In genomic region chr4:145821771-145822170, GRCh38 we compare ENCODE assay signal across 22 cellular contexts.
DNase-seq lines count a peak whose midpoint lies in the region; ATAC-seq and TF ChIP-seq lines count a peak whose summit lies in the region.
"Had no signal": no experiment of that assay in that cellular context is flagged by ENCODE, and none has a peak within 500 bp of the region (broad histone marks: within the 10 kb centered on the region; RNA-seq: fewer than 3 reads in every experiment).

No MANE protein-coding gene starts in this region.

- H3K4me1 ChIP-seq in GM23338 (ENCODE audit: insufficient read depth) = peaks cover 36% of the 10 kb centered on the region
- H3K4me1 ChIP-seq in upper lobe of left lung = no peaks in the 10 kb centered on the region
- H3K4me1 ChIP-seq: SJCRH30 had no signal

- peak overlapping the region; percentile 29; the same call in 1 of the 2 replicates for H3K4me2 ChIP-seq in GM23338
- H3K4me2 ChIP-seq: PC-9 had no signal

- TF ChIP-seq CTCF in GM23338 (conservative IDR thresholded peaks at IDR 0.05; ENCODE audit: low read depth in 2 of 2) (no peak), WTC11 (IDR thresholded peaks at IDR 0.05) (no peak), epithelial cell of esophagus (IDR thresholded peaks at IDR 0.05; ENCODE audit: insufficient read depth, low read depth, low read length, missing control alignments) (no peak), nephron progenitor cell (IDR thresholded peaks at IDR 0.05) (no peak), upper lobe of left lung (IDR thresholded peaks at IDR 0.05) (no peak)

- no peaks in the 10 kb centered on the region; the same call in 1 of the 2 replicates for H3F3A ChIP-seq in GM23338 (replicated peaks; ENCODE audit: low read depth)

- H3K36me3 Mint-ChIP-seq in GM23338 (ENCODE audit: low read depth) (peaks cover 50% of the 10 kb centered on the region), WTC11 (peaks cover 26% of the 10 kb centered on the region), nephron progenitor cell (ENCODE audit: low read depth) (peaks cover 88% of the 10 kb centered on the region)
- H3K36me3 Mint-ChIP-seq in T-helper 2 cell treated with Interferon-gamma antibody and Interleukin-4, amounts not matched to agents 5 μg/mL and 100 μg/mL, for 36 hours (ENCODE audit: low read depth) = peaks cover 41% of the 10 kb centered on the region

- WGBS in upper lobe of left lung, 2 donors = 86 to 90% methylated on average over 4 of the region's 4 CpGs

- H3K9me3 Mint-ChIP-seq in GM23338 (no peaks in the 10 kb centered on the region), WTC11 (no peaks in the 10 kb centered on the region), nephron progenitor cell (no peaks in the 10 kb centered on the region)
- H3K9me3 Mint-ChIP-seq in T-helper 2 cell treated with Interferon-gamma antibody and Interleukin-4, amounts not matched to agents 5 μg/mL and 100 μg/mL, for 36 hours = no peaks in the 10 kb centered on the region

- CTCF ChIA-PET in WTC11 (lab: Charles Lee) = no interaction called here

- no peaks in the 10 kb centered on the region for H3K9me3 ChIP-seq in upper lobe of left lung
- H3K9me3 ChIP-seq: SJCRH30 had no signal

- no peak overlapping the region for H3K4me3 ChIP-seq in GM23338
- no peak overlapping the region for H3K4me3 ChIP-seq in epithelial cell of esophagus (ENCODE audit: low read length)
- H3K4me3 ChIP-seq in upper lobe of left lung = no peak overlapping the region
- H3K4me3 ChIP-seq: K562, PC-9, SJCRH30 had no signal

- peaks cover 7% of the 10 kb centered on the region; the same call in 1 of the 2 replicates for H3K36me3 ChIP-seq in GM23338 (ENCODE audit: insufficient read depth)
- H3K36me3 ChIP-seq in upper lobe of left lung = peaks cover 0 to 3% (median 0%) of the 10 kb centered on the region in 4 donors
- H3K36me3 ChIP-seq: SJCRH30 had no signal

- H3K9me2 ChIP-seq in GM23338 (ENCODE audit: insufficient read depth) = peaks cover 4% of the 10 kb centered on the region; the same call in 1 of the 2 replicates

- POLR2A ChIA-PET in WTC11 (lab: Charles Lee) = no interaction called here

- H3K79me2 ChIP-seq in GM23338 (replicated peaks; ENCODE audit: insufficient read depth) = no peaks in the 10 kb centered on the region; the same call in 1 of the 2 replicates

- H3K27me3 Mint-ChIP-seq in GM23338 (ENCODE audit: insufficient read depth, low read depth, poor library complexity) (peaks cover 6% of the 10 kb centered on the region), WTC11 (ENCODE audit: low read depth) (no peaks in the 10 kb centered on the region), nephron progenitor cell (ENCODE audit: low read depth, poor library complexity) (no peaks in the 10 kb centered on the region)
- no peaks in the 10 kb centered on the region for H3K27me3 Mint-ChIP-seq in T-helper 2 cell treated with Interferon-gamma antibody and Interleukin-4, amounts not matched to agents 5 μg/mL and 100 μg/mL, for 36 hours (ENCODE audit: low read depth)

- H3K4me1 Mint-ChIP-seq in GM23338 = peaks cover 52% of the 10 kb centered on the region
- H3K4me1 Mint-ChIP-seq in WTC11 = peaks cover 53% of the 10 kb centered on the region
- H3K4me1 Mint-ChIP-seq in nephron progenitor cell = peaks cover 59% of the 10 kb centered on the region
- H3K4me1 Mint-ChIP-seq in T-helper 2 cell treated with Interferon-gamma antibody and Interleukin-4, amounts not matched to agents 5 μg/mL and 100 μg/mL, for 36 hours (ENCODE audit: low read depth) = peaks cover 14% of the 10 kb centered on the region
- H3K4me1 Mint-ChIP-seq: CD4-positive, CD25-positive, alpha-beta regulatory T cell had no signal

- no peaks in the 10 kb centered on the region for H4K20me1 ChIP-seq in GM23338 (replicated peaks; ENCODE audit: insufficient read depth)

- DNase-seq in GM23338 (ENCODE audit: low spot score) = no peak
- no peak for DNase-seq in WTC11 (ENCODE audit: low spot score)
- peak; percentile 8 for DNase-seq in epithelial cell of esophagus (ENCODE audit: low read depth)
- no peak for DNase-seq in nephron progenitor cell
- DNase-seq in T-helper 2 cell treated with Interferon-gamma antibody and Interleukin-4, amounts not matched to agents 5 μg/mL and 100 μg/mL, for 36 hours (ENCODE audit: low spot score) = no peak
- DNase-seq in upper lobe of left lung = no peak
- no peak for DNase-seq in NCI-H1105 (lab: John Stamatoyannopoulos, UW)
- DNase-seq: CD4-positive, CD25-positive, alpha-beta regulatory T cell; DMS153; DND-41; HCEC 1CT; Kasumi-1; NCI-H1092 treated with DMSO at 0.1 percent for 48 hours; NCI-H1436 treated with DMSO at 0.1 percent for 48 hours; NCI-H187 treated with DMSO at 0.1 percent for 48 hours; NCI-H524; NCI-H774; PC-9; SJCRH30 had no signal

- H3K27me3 ChIP-seq in GM23338 (ENCODE audit: insufficient read depth) (no peaks in the 10 kb centered on the region), upper lobe of left lung (no peaks in the 10 kb centered on the region)
- H3K27me3 ChIP-seq: SJCRH30 had no signal

- H3K4me3 Mint-ChIP-seq in GM23338 = no peak overlapping the region
- H3K4me3 Mint-ChIP-seq in WTC11 = no peak overlapping the region
- H3K4me3 Mint-ChIP-seq in nephron progenitor cell = no peak overlapping the region
- no peak overlapping the region for H3K4me3 Mint-ChIP-seq in T-helper 2 cell treated with Interferon-gamma antibody and Interleukin-4, amounts not matched to agents 5 μg/mL and 100 μg/mL, for 36 hours
- H3K4me3 Mint-ChIP-seq: CD4-positive, CD25-positive, alpha-beta regulatory T cell had no signal

- no peak overlapping the region for H2AFZ ChIP-seq in GM23338
- H2AFZ ChIP-seq: PC-9 had no signal

- H3K27ac Mint-ChIP-seq in GM23338 (0 out of 2 replicates have a peak overlapping the region, but pooled peaks have one; percentile 26), WTC11 (0 out of 2 replicates have a peak overlapping the region, but pooled peaks have one; percentile 9), nephron progenitor cell (peak overlapping the region; percentile 49)
- no peak overlapping the region for H3K27ac Mint-ChIP-seq in T-helper 2 cell treated with Interferon-gamma antibody and Interleukin-4, amounts not matched to agents 5 μg/mL and 100 μg/mL, for 36 hours
- H3K27ac Mint-ChIP-seq: CD4-positive, CD25-positive, alpha-beta regulatory T cell had no signal

- H3K27ac ChIP-seq in GM23338 (ENCODE audit: low read depth) (no peak overlapping the region), upper lobe of left lung (no peak overlapping the region)
- H3K27ac ChIP-seq: PC-9, SJCRH30 had no signal

- no peak for TF ChIP-seq POLR2A in upper lobe of left lung (IDR thresholded peaks at IDR 0.05)

- ATAC-seq in GM23338 (no peak), WTC11 (no peak), upper lobe of left lung (ENCODE audit: low FRiP score in 2 of 2) (no peak)
- ATAC-seq: K562, Right ventricle myocardium inferior, SK-N-SH treated with all-trans-retinoic acid at 6 μM for 48 hours had no signal

- TF ChIP-seq EP300 in upper lobe of left lung (IDR thresholded peaks at IDR 0.05) = no peak

TF ChIP-seq in GM23338, 12 proteins besides CTCF, POLR2A, EP300 and RAD21 (continues in another document):
- TF ChIP-seq POLR2AphosphoS5 (IDR thresholded peaks at IDR 0.05; ENCODE audit: low read depth) = no peak
- TF ChIP-seq STAT1 (IDR thresholded peaks at IDR 0.05; ENCODE audit: unreplicated experiment) = no peak

TF ChIP-seq in WTC11, 78 proteins besides CTCF, POLR2A, EP300 and RAD21 (continues in another document):
- no peak for TF ChIP-seq FOXJ3 (CRISPR knock-in tag; IDR thresholded peaks at IDR 0.05; ENCODE audit: borderline replicate concordance)
- TF ChIP-seq GTF2I (CRISPR knock-in tag; conservative IDR thresholded peaks at IDR 0.05) = no peak
- no peak for TF ChIP-seq ATF2 (CRISPR knock-in tag; IDR thresholded peaks at IDR 0.05; ENCODE audit: borderline replicate concordance, low read depth)
- no peak for TF ChIP-seq PRDM15 (CRISPR knock-in tag; IDR thresholded peaks at IDR 0.05)
- TF ChIP-seq NR3C1 (CRISPR knock-in tag; conservative IDR thresholded peaks at IDR 0.05; ENCODE audit: low read depth) = no peak
- no peak for TF ChIP-seq ELF4 (CRISPR knock-in tag; IDR thresholded peaks at IDR 0.05; ENCODE audit: low read depth)
- no peak for TF ChIP-seq ZNF396 (CRISPR knock-in tag; IDR thresholded peaks at IDR 0.05; ENCODE audit: borderline replicate concordance)
- TF ChIP-seq ZNF121 (CRISPR knock-in tag; IDR thresholded peaks at IDR 0.05) = no peak
